Comparison of ENCODE assay signal across 1 cellular context in the genomic region with DNA sequence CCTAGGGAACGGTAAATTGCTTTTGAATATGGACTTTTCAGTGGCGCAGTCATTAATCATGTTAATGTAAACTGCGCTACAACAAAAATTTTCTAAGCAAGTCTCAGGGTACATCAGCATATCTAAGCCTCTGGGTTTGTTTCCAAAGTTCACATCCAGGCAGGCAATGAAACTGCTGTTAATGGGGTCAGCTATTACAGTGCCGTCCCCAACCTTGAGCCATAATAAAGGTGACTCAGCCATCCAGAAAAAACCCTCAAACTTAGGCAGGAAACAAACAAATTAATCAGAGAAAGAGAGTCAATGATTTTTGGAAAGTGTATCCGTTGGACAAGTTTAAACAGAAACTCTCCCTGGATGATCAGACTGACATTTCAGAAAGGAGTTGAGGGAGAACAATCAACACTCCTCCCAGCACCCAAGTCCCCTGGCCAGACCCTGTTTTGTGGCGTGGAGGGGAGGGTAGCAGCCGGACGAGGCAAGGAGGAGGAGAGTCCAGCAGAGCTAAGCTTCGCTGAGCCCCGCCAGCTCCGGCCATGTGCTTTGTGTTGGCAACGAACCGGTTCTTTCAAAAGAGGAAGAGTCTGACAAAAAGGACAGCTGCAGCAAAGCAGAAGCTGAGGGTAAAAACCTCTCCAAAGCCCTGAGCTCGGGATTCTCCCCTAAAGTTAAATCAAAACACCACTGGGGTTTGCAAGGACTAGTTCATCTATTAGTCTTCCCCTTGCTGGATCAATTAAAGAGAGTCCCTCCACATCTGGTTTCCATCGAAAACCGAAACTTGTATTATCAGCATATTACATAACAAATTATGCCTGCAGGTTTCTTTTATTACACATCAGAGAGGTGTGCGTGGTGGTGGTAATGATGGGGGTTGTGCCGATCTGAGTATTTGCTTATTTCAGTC.
A peak's percentile ranks its signal among the peaks of the same experiment; 100 is the strongest.
TF ChIP-seq lines count a peak whose summit lies in the region.

No MANE protein-coding gene starts in this region.

TF ChIP-seq in HepG2, 621 proteins besides CTCF, POLR2A, EP300 and RAD21 (continues in another document):
- no peak for TF ChIP-seq HIVEP1 (CRISPR knock-in tag; IDR thresholded peaks at IDR 0.05)
- TF ChIP-seq NCOA2 (CRISPR knock-in tag; IDR thresholded peaks at IDR 0.05) = no peak
- no peak for TF ChIP-seq HDAC6 (IDR thresholded peaks at IDR 0.05; ENCODE audit: low read depth, low read length)
- no peak for TF ChIP-seq ZNF83 (CRISPR knock-in tag; IDR thresholded peaks at IDR 0.05; ENCODE audit: borderline replicate concordance)
- no peak for TF ChIP-seq PITX1 (CRISPR knock-in tag; IDR thresholded peaks at IDR 0.05)
- TF ChIP-seq NFRKB (IDR thresholded peaks at IDR 0.05) = no peak
- no peak for TF ChIP-seq ZSCAN20 (CRISPR knock-in tag; IDR thresholded peaks at IDR 0.05; ENCODE audit: borderline replicate concordance)
- TF ChIP-seq, protein P1, sequence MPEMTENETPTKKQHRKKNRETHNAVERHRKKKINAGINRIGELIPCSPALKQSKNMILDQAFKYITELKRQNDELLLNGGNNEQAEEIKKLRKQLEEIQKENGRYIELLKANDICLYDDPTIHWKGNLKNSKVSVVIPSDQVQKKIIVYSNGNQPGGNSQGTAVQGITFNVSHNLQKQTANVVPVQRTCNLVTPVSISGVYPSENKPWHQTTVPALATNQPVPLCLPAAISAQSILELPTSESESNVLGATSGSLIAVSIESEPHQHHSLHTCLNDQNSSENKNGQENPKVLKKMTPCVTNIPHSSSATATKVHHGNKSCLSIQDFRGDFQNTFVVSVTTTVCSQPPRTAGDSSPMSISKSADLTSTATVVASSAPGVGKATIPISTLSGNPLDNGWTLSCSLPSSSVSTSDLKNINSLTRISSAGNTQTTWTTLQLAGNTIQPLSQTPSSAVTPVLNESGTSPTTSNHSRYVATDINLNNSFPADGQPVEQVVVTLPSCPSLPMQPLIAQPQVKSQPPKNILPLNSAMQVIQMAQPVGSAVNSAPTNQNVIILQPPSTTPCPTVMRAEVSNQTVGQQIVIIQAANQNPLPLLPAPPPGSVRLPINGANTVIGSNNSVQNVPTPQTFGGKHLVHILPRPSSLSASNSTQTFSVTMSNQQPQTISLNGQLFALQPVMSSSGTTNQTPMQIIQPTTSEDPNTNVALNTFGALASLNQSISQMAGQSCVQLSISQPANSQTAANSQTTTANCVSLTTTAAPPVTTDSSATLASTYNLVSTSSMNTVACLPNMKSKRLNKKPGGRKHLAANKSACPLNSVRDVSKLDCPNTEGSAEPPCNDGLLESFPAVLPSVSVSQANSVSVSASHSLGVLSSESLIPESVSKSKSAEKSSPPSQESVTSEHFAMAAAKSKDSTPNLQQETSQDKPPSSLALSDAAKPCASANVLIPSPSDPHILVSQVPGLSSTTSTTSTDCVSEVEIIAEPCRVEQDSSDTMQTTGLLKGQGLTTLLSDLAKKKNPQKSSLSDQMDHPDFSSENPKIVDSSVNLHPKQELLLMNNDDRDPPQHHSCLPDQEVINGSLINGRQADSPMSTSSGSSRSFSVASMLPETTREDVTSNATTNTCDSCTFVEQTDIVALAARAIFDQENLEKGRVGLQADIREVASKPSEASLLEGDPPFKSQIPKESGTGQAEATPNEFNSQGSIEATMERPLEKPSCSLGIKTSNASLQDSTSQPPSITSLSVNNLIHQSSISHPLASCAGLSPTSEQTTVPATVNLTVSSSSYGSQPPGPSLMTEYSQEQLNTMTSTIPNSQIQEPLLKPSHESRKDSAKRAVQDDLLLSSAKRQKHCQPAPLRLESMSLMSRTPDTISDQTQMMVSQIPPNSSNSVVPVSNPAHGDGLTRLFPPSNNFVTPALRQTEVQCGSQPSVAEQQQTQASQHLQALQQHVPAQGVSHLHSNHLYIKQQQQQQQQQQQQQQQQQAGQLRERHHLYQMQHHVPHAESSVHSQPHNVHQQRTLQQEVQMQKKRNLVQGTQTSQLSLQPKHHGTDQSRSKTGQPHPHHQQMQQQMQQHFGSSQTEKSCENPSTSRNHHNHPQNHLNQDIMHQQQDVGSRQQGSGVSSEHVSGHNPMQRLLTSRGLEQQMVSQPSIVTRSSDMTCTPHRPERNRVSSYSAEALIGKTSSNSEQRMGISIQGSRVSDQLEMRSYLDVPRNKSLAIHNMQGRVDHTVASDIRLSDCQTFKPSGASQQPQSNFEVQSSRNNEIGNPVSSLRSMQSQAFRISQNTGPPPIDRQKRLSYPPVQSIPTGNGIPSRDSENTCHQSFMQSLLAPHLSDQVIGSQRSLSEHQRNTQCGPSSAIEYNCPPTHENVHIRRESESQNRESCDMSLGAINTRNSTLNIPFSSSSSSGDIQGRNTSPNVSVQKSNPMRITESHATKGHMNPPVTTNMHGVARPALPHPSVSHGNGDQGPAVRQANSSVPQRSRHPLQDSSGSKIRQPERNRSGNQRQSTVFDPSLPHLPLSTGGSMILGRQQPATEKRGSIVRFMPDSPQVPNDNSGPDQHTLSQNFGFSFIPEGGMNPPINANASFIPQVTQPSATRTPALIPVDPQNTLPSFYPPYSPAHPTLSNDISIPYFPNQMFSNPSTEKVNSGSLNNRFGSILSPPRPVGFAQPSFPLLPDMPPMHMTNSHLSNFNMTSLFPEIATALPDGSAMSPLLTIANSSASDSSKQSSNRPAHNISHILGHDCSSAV (CRISPR knock-in tag; IDR thresholded peaks at IDR 0.05; ENCODE audit: borderline replicate concordance) = no peak
- TF ChIP-seq, protein P2, sequence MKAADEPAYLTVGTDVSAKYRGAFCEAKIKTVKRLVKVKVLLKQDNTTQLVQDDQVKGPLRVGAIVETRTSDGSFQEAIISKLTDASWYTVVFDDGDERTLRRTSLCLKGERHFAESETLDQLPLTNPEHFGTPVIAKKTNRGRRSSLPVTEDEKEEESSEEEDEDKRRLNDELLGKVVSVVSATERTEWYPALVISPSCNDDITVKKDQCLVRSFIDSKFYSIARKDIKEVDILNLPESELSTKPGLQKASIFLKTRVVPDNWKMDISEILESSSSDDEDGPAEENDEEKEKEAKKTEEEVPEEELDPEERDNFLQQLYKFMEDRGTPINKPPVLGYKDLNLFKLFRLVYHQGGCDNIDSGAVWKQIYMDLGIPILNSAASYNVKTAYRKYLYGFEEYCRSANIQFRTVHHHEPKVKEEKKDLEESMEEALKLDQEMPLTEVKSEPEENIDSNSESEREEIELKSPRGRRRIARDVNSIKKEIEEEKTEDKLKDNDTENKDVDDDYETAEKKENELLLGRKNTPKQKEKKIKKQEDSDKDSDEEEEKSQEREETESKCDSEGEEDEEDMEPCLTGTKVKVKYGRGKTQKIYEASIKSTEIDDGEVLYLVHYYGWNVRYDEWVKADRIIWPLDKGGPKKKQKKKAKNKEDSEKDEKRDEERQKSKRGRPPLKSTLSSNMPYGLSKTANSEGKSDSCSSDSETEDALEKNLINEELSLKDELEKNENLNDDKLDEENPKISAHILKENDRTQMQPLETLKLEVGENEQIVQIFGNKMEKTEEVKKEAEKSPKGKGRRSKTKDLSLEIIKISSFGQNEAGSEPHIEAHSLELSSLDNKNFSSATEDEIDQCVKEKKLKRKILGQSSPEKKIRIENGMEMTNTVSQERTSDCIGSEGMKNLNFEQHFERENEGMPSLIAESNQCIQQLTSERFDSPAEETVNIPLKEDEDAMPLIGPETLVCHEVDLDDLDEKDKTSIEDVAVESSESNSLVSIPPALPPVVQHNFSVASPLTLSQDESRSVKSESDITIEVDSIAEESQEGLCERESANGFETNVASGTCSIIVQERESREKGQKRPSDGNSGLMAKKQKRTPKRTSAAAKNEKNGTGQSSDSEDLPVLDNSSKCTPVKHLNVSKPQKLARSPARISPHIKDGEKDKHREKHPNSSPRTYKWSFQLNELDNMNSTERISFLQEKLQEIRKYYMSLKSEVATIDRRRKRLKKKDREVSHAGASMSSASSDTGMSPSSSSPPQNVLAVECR (CRISPR knock-in tag; IDR thresholded peaks at IDR 0.05; ENCODE audit: borderline replicate concordance) = peak; percentile 36; the same call in 1 of the 2 replicates
- peak; percentile 68; the same call in 1 of the 2 replicates for TF ChIP-seq MIXL1 (CRISPR knock-in tag; IDR thresholded peaks at IDR 0.05)
- TF ChIP-seq GTF3A (CRISPR knock-in tag; conservative IDR thresholded peaks at IDR 0.05) = no peak
- TF ChIP-seq, protein P3, sequence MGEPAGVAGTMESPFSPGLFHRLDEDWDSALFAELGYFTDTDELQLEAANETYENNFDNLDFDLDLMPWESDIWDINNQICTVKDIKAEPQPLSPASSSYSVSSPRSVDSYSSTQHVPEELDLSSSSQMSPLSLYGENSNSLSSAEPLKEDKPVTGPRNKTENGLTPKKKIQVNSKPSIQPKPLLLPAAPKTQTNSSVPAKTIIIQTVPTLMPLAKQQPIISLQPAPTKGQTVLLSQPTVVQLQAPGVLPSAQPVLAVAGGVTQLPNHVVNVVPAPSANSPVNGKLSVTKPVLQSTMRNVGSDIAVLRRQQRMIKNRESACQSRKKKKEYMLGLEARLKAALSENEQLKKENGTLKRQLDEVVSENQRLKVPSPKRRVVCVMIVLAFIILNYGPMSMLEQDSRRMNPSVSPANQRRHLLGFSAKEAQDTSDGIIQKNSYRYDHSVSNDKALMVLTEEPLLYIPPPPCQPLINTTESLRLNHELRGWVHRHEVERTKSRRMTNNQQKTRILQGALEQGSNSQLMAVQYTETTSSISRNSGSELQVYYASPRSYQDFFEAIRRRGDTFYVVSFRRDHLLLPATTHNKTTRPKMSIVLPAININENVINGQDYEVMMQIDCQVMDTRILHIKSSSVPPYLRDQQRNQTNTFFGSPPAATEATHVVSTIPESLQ (CRISPR knock-in tag; conservative IDR thresholded peaks at IDR 0.05) = no peak
- TF ChIP-seq ZNF556 (CRISPR knock-in tag; IDR thresholded peaks at IDR 0.05; ENCODE audit: borderline replicate concordance) = no peak
- no peak for TF ChIP-seq ZNF326 (CRISPR knock-in tag; IDR thresholded peaks at IDR 0.05; ENCODE audit: borderline replicate concordance)
- no peak for TF ChIP-seq ZNF34 (CRISPR knock-in tag; IDR thresholded peaks at IDR 0.05; ENCODE audit: borderline replicate concordance)
- no peak for TF ChIP-seq ZBTB38 (CRISPR knock-in tag; IDR thresholded peaks at IDR 0.05)
- TF ChIP-seq ONECUT2 (CRISPR knock-in tag; IDR thresholded peaks at IDR 0.05) = no peak
- TF ChIP-seq SMAD9 (CRISPR knock-in tag; IDR thresholded peaks at IDR 0.05) = no peak
- TF ChIP-seq ZNF740 (CRISPR knock-in tag; IDR thresholded peaks at IDR 0.05) = no peak
- TF ChIP-seq RFXANK (CRISPR knock-in tag; IDR thresholded peaks at IDR 0.05) = no peak
- no peak for TF ChIP-seq ZBTB34 (CRISPR knock-in tag; IDR thresholded peaks at IDR 0.05)
- no peak for TF ChIP-seq NFAT5 (CRISPR knock-in tag; IDR thresholded peaks at IDR 0.05)
- no peak for TF ChIP-seq THAP11 (CRISPR knock-in tag; IDR thresholded peaks at IDR 0.05)
- no peak for TF ChIP-seq NR1H2 (CRISPR knock-in tag; IDR thresholded peaks at IDR 0.05; ENCODE audit: borderline replicate concordance, low read depth)
- TF ChIP-seq EED (CRISPR knock-in tag; IDR thresholded peaks at IDR 0.05) = no peak
- no peak for TF ChIP-seq ZMYM4 (CRISPR knock-in tag; IDR thresholded peaks at IDR 0.05)
- TF ChIP-seq SALL2 (CRISPR knock-in tag; IDR thresholded peaks at IDR 0.05) = no peak
- TF ChIP-seq ZNF205 (CRISPR knock-in tag; IDR thresholded peaks at IDR 0.05) = no peak
- TF ChIP-seq, protein P4, sequence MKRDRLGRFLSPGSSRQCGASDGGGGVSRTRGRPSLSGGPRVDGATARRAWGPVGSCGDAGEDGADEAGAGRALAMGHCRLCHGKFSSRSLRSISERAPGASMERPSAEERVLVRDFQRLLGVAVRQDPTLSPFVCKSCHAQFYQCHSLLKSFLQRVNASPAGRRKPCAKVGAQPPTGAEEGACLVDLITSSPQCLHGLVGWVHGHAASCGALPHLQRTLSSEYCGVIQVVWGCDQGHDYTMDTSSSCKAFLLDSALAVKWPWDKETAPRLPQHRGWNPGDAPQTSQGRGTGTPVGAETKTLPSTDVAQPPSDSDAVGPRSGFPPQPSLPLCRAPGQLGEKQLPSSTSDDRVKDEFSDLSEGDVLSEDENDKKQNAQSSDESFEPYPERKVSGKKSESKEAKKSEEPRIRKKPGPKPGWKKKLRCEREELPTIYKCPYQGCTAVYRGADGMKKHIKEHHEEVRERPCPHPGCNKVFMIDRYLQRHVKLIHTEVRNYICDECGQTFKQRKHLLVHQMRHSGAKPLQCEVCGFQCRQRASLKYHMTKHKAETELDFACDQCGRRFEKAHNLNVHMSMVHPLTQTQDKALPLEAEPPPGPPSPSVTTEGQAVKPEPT (CRISPR knock-in tag; IDR thresholded peaks at IDR 0.05; ENCODE audit: low read depth) = no peak
